ENCODE assay signal across 8 cellular contexts in the genomic region with DNA sequence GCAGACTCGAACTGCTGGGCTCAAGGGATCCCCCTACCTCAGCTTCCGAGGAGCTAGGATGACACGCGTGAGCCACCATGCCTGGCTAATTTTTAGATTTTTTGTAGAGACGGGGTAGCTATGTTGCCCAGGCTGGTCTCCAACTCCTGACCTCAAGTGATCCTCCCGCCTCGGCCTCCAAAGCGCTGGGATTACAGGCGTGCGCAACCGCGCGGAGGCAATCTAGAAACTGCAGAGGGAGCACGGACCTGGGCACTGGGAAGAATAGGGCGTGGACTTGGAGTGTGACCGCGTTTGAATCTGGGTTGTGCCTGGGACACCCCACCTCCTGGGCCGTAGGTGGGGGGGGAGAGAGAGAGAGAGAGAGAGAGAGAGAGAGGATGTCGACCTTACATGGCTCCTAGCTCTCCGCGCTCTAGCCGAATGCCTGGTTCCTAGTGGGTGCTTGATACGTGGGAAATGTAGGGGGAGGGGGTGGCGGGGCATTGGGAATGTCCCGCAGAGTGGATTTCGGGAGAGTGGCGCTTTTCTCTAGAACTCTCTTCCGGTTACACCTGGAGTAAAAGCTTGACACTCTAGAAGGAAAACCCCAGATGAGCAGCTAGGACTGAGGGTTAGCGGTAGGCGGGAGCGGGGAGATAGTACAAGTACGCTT. TPM values are rescaled to one million over a fixed set of nuclear protein-coding genes. Genes with fewer than 3 reads are reported as not detected.
A peak's percentile ranks its signal among the peaks of the same experiment; 100 is the strongest.
DNase-seq lines count a peak whose midpoint lies in the region; ATAC-seq and TF ChIP-seq lines count a peak whose summit lies in the region.

No MANE protein-coding gene starts in this region.

- peaks cover 27% of the 10 kb centered on the region for H3K4me1 ChIP-seq in foreskin keratinocyte

- peak overlapping the region; percentile 99 for H3K27ac Mint-ChIP-seq in progenitor cell of endocrine pancreas

- H3K27me3 Mint-ChIP-seq in progenitor cell of endocrine pancreas: no peaks in the 10 kb centered on the region

- H3K9me3 Mint-ChIP-seq in progenitor cell of endocrine pancreas (ENCODE audit: low read depth): no peaks in the 10 kb centered on the region

- H3K27ac ChIP-seq in SK-N-MC (no peak overlapping the region), foreskin keratinocyte (peak overlapping the region; percentile 93)

- ATAC-seq in GM18502 (IDR thresholded peaks at IDR 0.05; ENCODE audit: poor library complexity, unreplicated experiment): peak; percentile 10
- peak; percentile 23 for ATAC-seq in foreskin keratinocyte
- ATAC-seq in HG03565 (IDR thresholded peaks at IDR 0.05; ENCODE audit: unreplicated experiment): no peak

- H3K9me3 ChIP-seq in SK-N-MC (ENCODE audit: low read depth, low read length): no peaks in the 10 kb centered on the region

- peak overlapping the region; percentile 87 for H3K4me3 Mint-ChIP-seq in progenitor cell of endocrine pancreas (ENCODE audit: low read depth)

- H3K4me3 ChIP-seq in HFF-Myc (replicated peaks; ENCODE audit: low read depth, low read length) (peak overlapping the region; percentile 77), SK-N-MC (peak overlapping the region; percentile 82)

- peaks cover 31% of the 10 kb centered on the region for H3K4me1 Mint-ChIP-seq in progenitor cell of endocrine pancreas (ENCODE audit: low read depth)

- no peaks in the 10 kb centered on the region for H3K27me3 ChIP-seq in foreskin keratinocyte

- peak overlapping the region; percentile 74 for H3K9ac ChIP-seq in SK-N-MC (ENCODE audit: insufficient read length)

- no peaks in the 10 kb centered on the region for H3K36me3 ChIP-seq in SK-N-MC (ENCODE audit: insufficient read depth, low read length)

- TF ChIP-seq CTCF in HFF-Myc (IDR thresholded peaks at IDR 0.05; ENCODE audit: low read depth, low read length, missing control alignments): no peak
- no peak for TF ChIP-seq CTCF in foreskin keratinocyte (conservative IDR thresholded peaks at IDR 0.05)
- TF ChIP-seq CTCF in progenitor cell of endocrine pancreas (IDR thresholded peaks at IDR 0.05; ENCODE audit: unreplicated experiment): no peak

- no peaks in the 10 kb centered on the region for H3K36me3 Mint-ChIP-seq in progenitor cell of endocrine pancreas (ENCODE audit: insufficient read depth)

- no peak for DNase-seq in HFF-Myc (ENCODE audit: extremely low read depth, low read depth)
- no peak for DNase-seq in SK-N-MC (ENCODE audit: low read depth, low spot score)
- peak in 1 of 2 donors; percentile 76 for DNase-seq in foreskin keratinocyte
- DNase-seq in progenitor cell of endocrine pancreas (ENCODE audit: low spot score, unreplicated experiment): no peak
- DNase-seq in central memory CD4-positive, alpha-beta T cell: no peak
- DNase-seq in activated CD4-positive, CD25-positive, alpha-beta regulatory T cell (lab: John Stamatoyannopoulos, UW): no peak

RNA-seq across cellular contexts. Expression of gene MAP3K8, which starts 1.2 kb away (rescaled TPM):
- total RNA-seq in foreskin keratinocyte: 1.2 and 2.1 TPM in 2 replicates
- 1.5 and 1.8 TPM in 2 replicates for polyA plus RNA-seq in foreskin keratinocyte
- total RNA-seq in progenitor cell of endocrine pancreas: 15.0 and 16.8 TPM in 2 replicates
